In genomic region chr1:171794085-171794484, GRCh38 we compare ENCODE assay signal across 8 cellular contexts. TPM values are rescaled to one million over a fixed set of nuclear protein-coding genes. Genes with fewer than 3 reads are reported as not detected.
DNase-seq lines count a peak whose midpoint lies in the region; ATAC-seq and TF ChIP-seq lines count a peak whose summit lies in the region.
"Had no signal": no experiment of that assay in that cellular context is flagged by ENCODE, and none has a peak within 500 bp of the region (broad histone marks: within the 10 kb centered on the region; RNA-seq: fewer than 3 reads in every experiment).

No MANE protein-coding gene starts in this region.

- peak; percentile 96 for DNase-seq in HT1080 (ENCODE audit: low read depth)
- DNase-seq in epithelial cell of esophagus (ENCODE audit: low read depth), result peak; percentile 82
- peak; percentile 26 for DNase-seq in stimulated activated CD8-positive, alpha-beta memory T cell treated with anti-CD3 and anti-CD28 coated beads, Interleukin-7, amount 100 ng/mL, for 24 hours (ENCODE audit: low read depth)
- no peak for DNase-seq in SKM-1 (lab: John Stamatoyannopoulos, UW; ENCODE audit: unreplicated experiment)
- no peak for DNase-seq in germinal center (ENCODE audit: low spot score)
- DNase-seq: NCI-H2029 had no signal

- peak; percentile 100 for ATAC-seq in activated CD4-positive, CD25-positive, alpha-beta regulatory T cell treated with anti-CD3 and anti-CD28 coated beads, Interleukin-2, amount 50 U/mL, for 24 hours
- no peak for ATAC-seq in GM21786 (IDR thresholded peaks at IDR 0.05; ENCODE audit: unreplicated experiment)

- TF ChIP-seq CTCF in epithelial cell of esophagus (IDR thresholded peaks at IDR 0.05; ENCODE audit: insufficient read depth, low read depth, low read length, missing control alignments), result no peak

- H3K4me3 ChIP-seq in epithelial cell of esophagus (ENCODE audit: low read length), result no peak overlapping the region

RNA-seq across cellular contexts. Expression of gene METTL13, which starts 12.6 kb away (rescaled TPM):
- 64.8 and 87.6 TPM in 2 replicates for total RNA-seq in HT1080 (2014; rRNA removed; shearing (Covaris generic))
- 43.2 and 47.7 TPM in 2 replicates for polyA plus RNA-seq in HT1080 (2015; cell fraction: cytosol; rRNA removed)
- polyA plus RNA-seq in HT1080 (2015; cell fraction: nucleus; rRNA removed), result 56.2 and 67.7 TPM in 2 replicates

RNA-seq across cellular contexts. Expression of gene DNM3, which starts 47.2 kb away (rescaled TPM):
- 1.6 and 1.8 TPM in 2 replicates for total RNA-seq in HT1080 (2014; rRNA removed; shearing (Covaris generic))
- 0.80 and 0.84 TPM in 2 replicates for polyA plus RNA-seq in HT1080 (2015; cell fraction: cytosol; rRNA removed)
- 0.84 and 1.1 TPM in 2 replicates for polyA plus RNA-seq in HT1080 (2015; cell fraction: nucleus; rRNA removed)

RNA-seq across cellular contexts. Expression of gene VAMP4, which starts 52.2 kb away (rescaled TPM):
- total RNA-seq in HT1080 (2014; rRNA removed; shearing (Covaris generic)), result 2.0 and 5.6 TPM in 2 replicates
- polyA plus RNA-seq in HT1080 (2015; cell fraction: cytosol; rRNA removed), result 8.9 and 9.3 TPM in 2 replicates
- 10.3 and 13.1 TPM in 2 replicates for polyA plus RNA-seq in HT1080 (2015; cell fraction: nucleus; rRNA removed)

Comparison
In these comparisons a context has a peak if more than half of its experiments do, and no peak if none do; other contexts are left out.
1. DNase-seq: peak in HT1080 (single experiment), epithelial cell of esophagus (single experiment) and stimulated activated CD8-positive, alpha-beta memory T cell treated with anti-CD3 and anti-CD28 coated beads, Interleukin-7, amount 100 ng/mL, for 24 hours (single experiment); none in SKM-1 (single experiment) and germinal center (single experiment).